Comparison of ENCODE assay signal across 22 cellular contexts in the genomic region with DNA sequence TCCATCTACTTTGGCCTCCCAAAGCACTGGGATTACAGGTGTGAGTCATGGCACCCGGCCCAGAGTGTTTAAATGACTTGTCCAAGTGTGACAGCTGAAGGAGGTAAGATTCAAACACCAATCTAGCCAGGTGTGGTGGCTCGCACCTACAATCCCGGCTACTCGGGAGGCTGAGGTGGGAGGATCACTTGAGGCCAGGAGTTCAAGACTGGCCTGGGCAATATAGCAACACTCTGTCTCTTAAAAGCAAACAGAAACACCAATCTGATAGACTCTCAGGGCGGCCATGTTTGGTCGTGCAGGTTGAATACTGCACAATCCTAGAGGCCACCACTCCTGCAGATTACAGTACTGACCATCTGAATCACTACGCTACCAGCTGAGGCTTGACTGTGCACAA.
A peak's percentile ranks its signal among the peaks of the same experiment; 100 is the strongest.
DNase-seq lines count a peak whose midpoint lies in the region; ATAC-seq, FAIRE-seq and TF ChIP-seq lines count a peak whose summit lies in the region.
"Had no signal": no experiment of that assay in that cellular context is flagged by ENCODE, and none has a peak within 500 bp of the region (broad histone marks: within the 10 kb centered on the region; RNA-seq: fewer than 3 reads in every experiment).

No MANE protein-coding gene starts in this region.

- H2BK15ac ChIP-seq in H1 (ENCODE audit: low read length): peak overlapping the region; percentile 99; the same call in 1 of the 2 replicates

- FAIRE-seq in H1 (lab: Jason Lieb, UNC): no peak
- FAIRE-seq: A549, G401.6, GM12892 had no signal

- no peak overlapping the region for H2BK12ac ChIP-seq in H1 (ENCODE audit: low read depth, low read length)

- no peak overlapping the region for H2AK5ac ChIP-seq in H1 (ENCODE audit: low read depth, low read length)

- TF ChIP-seq CTCF in H1 (IDR thresholded peaks at IDR 0.05; ENCODE audit: control extremely low read depth in 1 of 3, insufficient read depth in 1 of 3, low read depth in 1 of 3, low read length in 3 of 3): no peak

- TF ChIP-seq RAD21 in H1 (IDR thresholded peaks at IDR 0.05 in 1 of 2, conservative IDR thresholded peaks at IDR 0.05 in 1 of 2; ENCODE audit: low read depth in 2 of 2, low read length in 2 of 2): no peak

- intact Hi-C loops in cardiac septum (cut with DNase I) (no loop called here), Right ventricle myocardium inferior (cut with DNase I) (no loop called here)

- peak overlapping the region in 5 of 11 experiments; percentile 13 to 97 (median 97); a peak in 9 of 22 replicates for H3K27ac ChIP-seq in BLaER1 treated with 17β-estradiol and CSF1 and Interleukin-3, amounts not matched to agents 10 nM and 100 nM
- H3K27ac ChIP-seq in H1 (ENCODE audit: low read depth, low read length): no peak overlapping the region
- H3K27ac ChIP-seq: A549, C4-2B had no signal

- no peak overlapping the region for H2BK120ac ChIP-seq in H1 (replicated peaks; ENCODE audit: low read depth, low read length)

- no peak overlapping the region; a peak in 1 of 22 replicates for H3K9ac ChIP-seq in BLaER1 treated with 17β-estradiol and CSF1 and Interleukin-3, amounts not matched to agents 10 nM and 100 nM
- no peak overlapping the region for H3K9ac ChIP-seq in H1 (replicated peaks in 1 of 4; ENCODE audit: extremely low read depth in 1 of 4, low read depth in 3 of 4, low read length in 3 of 4)

- no peak for TF ChIP-seq EP300 in H1 (IDR thresholded peaks at IDR 0.05; ENCODE audit: borderline replicate concordance in 1 of 2, low read depth in 2 of 2, low read length in 2 of 2)

- H2BK20ac ChIP-seq in H1 (ENCODE audit: low read length): no peak overlapping the region; the same call in 1 of the 2 replicates

- no peak overlapping the region for H3K14ac ChIP-seq in H1 (ENCODE audit: insufficient read length)

- no peak overlapping the region for H3K23ac ChIP-seq in H1 (ENCODE audit: insufficient read length)

- H2AFZ ChIP-seq in H1 (ENCODE audit: low read length): no peak overlapping the region

- H3K4me3 ChIP-seq in BLaER1 treated with 17β-estradiol and CSF1 and Interleukin-3, amounts not matched to agents 10 nM and 100 nM: no peak overlapping the region
- no peak overlapping the region for H3K4me3 ChIP-seq in H1 (ENCODE audit: extremely low read depth in 1 of 4, insufficient read depth in 2 of 4, low read depth in 3 of 4, low read length in 4 of 4)
- H3K4me3 ChIP-seq: A549 had no signal

- no peak overlapping the region for H4K5ac ChIP-seq in H1 (ENCODE audit: insufficient read length, low read depth, low read length)

- CTCF ChIA-PET in H1 (lab: Charles Lee; ENCODE audit: partially characterized antibody) (interaction anchor here (0.9 to 1.3 kb wide), 2 partner anchors 13 to 29 kb away, joined by 3 to 5 read pairs; no protein-coding TSS in a partner anchor), HEK293T (lab: Yijun Ruan, JAX) (no interaction called here)

- peaks cover 18 to 90% (median 61%) of the 10 kb centered on the region in 10 experiments for H3K4me1 ChIP-seq in BLaER1 treated with 17β-estradiol and CSF1 and Interleukin-3, amounts not matched to agents 10 nM and 100 nM
- H3K4me1 ChIP-seq in H1 (replicated peaks in 1 of 4; ENCODE audit: control insufficient read depth in 3 of 4, insufficient read depth in 4 of 4, low read length in 3 of 4): peaks cover 0 to 6% (median under 1%) of the 10 kb centered on the region in 4 experiments; a peak in 3 of 7 replicates
- H3K4me1 ChIP-seq: A549, Caco-2 had no signal

- H3K9me3 ChIP-seq in BLaER1 treated with 17β-estradiol and CSF1 and Interleukin-3, amounts not matched to agents 10 nM and 100 nM (replicated peaks in 1 of 11): no peaks in the 10 kb centered on the region
- H3K9me3 ChIP-seq in H1 (ENCODE audit: insufficient read depth in 2 of 2, low read depth in 1 of 2, low read length in 1 of 2): no peaks in the 10 kb centered on the region
- H3K9me3 ChIP-seq: A549, BE2C, Caco-2 had no signal

- H4K20me1 ChIP-seq in BLaER1 treated with 17β-estradiol and CSF1 and Interleukin-3, amounts not matched to agents 10 nM and 100 nM: peaks cover 0 to 28% (median 0%) of the 10 kb centered on the region in 11 experiments; a peak in 3 of 22 replicates
- H4K20me1 ChIP-seq in H1 (replicated peaks in 1 of 2; ENCODE audit: control insufficient read depth in 1 of 2, insufficient read depth in 2 of 2, low read length in 2 of 2): no peaks in the 10 kb centered on the region

- H3K23me2 ChIP-seq in H1 (ENCODE audit: low read depth, low read length): no peaks in the 10 kb centered on the region

- H4K91ac ChIP-seq in H1 (replicated peaks; ENCODE audit: insufficient read length, low read length): no peak overlapping the region

- no peak for ATAC-seq in Right ventricle myocardium inferior
- ATAC-seq: A549; CD8-positive, alpha-beta T cell had no signal

- no peak overlapping the region for H3K4ac ChIP-seq in H1 (replicated peaks; ENCODE audit: insufficient read length, low read depth, low read length)

- H3K27me3 ChIP-seq in BLaER1 treated with 17β-estradiol and CSF1 and Interleukin-3, amounts not matched to agents 10 nM and 100 nM: no peaks in the 10 kb centered on the region
- H3K27me3 ChIP-seq in H1 (replicated peaks in 1 of 4; ENCODE audit: control insufficient read depth in 3 of 4, extremely low read depth in 1 of 4, insufficient read depth in 3 of 4, low read length in 3 of 4): no peaks in the 10 kb centered on the region
- H3K27me3 ChIP-seq: BE2C had no signal

- POLR2A ChIA-PET in H1 (lab: Charles Lee; ENCODE audit: partially characterized antibody) (no interaction called here), HEK293T (lab: Yijun Ruan, JAX) (no interaction called here)

- peaks cover 11 to 40% (median 21%) of the 10 kb centered on the region in 11 experiments; a peak in 19 of 22 replicates for H3K36me3 ChIP-seq in BLaER1 treated with 17β-estradiol and CSF1 and Interleukin-3, amounts not matched to agents 10 nM and 100 nM
- no peaks in the 10 kb centered on the region for H3K36me3 ChIP-seq in H1 (ENCODE audit: control insufficient read depth in 2 of 4, insufficient read depth in 4 of 4, low read length in 3 of 4)
- H3K36me3 ChIP-seq: BE2C had no signal

- peak; percentile 56 for DNase-seq in cardiac septum (ENCODE audit: low spot score)
- no peak for DNase-seq in Right ventricle myocardium inferior (ENCODE audit: missing footprints)
- no peak for DNase-seq in H1 (ENCODE audit: low read depth in 1 of 2, low spot score in 2 of 2)
- DNase-seq in HEK293T (ENCODE audit: extremely low spot score): no peak
- DNase-seq in activated CD4-positive, alpha-beta T cell treated with anti-CD3 and anti-CD28 coated beads for 4 hours: no peak
- DNase-seq: 8988T; ACHN; AML-193; BE2C; Caco-2; CD4-positive, CD25-positive, alpha-beta regulatory T cell; CD8-positive, alpha-beta T cell; DMS153; DND-41; GOT3; H7; HCEC 1CT had no signal

- H3K18ac ChIP-seq in H1 (ENCODE audit: extremely low read depth, low read length): no peak overlapping the region

- no peak overlapping the region for H4K8ac ChIP-seq in H1 (ENCODE audit: extremely low read depth, insufficient read depth, low read length)

- no peak overlapping the region; the same call in 1 of the 2 replicates for H2BK5ac ChIP-seq in H1 (ENCODE audit: low read depth, low read length)

- no peaks in the 10 kb centered on the region for H3K79me2 ChIP-seq in H1 (ENCODE audit: control insufficient read depth in 1 of 2, insufficient read depth in 2 of 2, low read length in 2 of 2)

- no peak for TF ChIP-seq POLR2A in H1 (IDR thresholded peaks at IDR 0.05; ENCODE audit: control extremely low read depth in 1 of 2, low read depth in 2 of 2, low read length in 2 of 2)

- H3K79me1 ChIP-seq in H1 (ENCODE audit: low read depth, low read length): no peaks in the 10 kb centered on the region

- WGBS in H1 (ENCODE audit: extremely low coverage in 1 of 2, insufficient coverage in 1 of 2, insufficient read length in 1 of 2, insufficient replicate concordance in 2 of 2, low coverage in 1 of 2, low lambda C conversion rate in 2 of 2, missing lambda C conversion rate in 1 of 2), 2 experiments: 88% methylated on average over 7 of the region's 7 CpGs; no CpG with 5 or more reads in 1 of the 2 experiments

- H3K56ac ChIP-seq in H1 (replicated peaks; ENCODE audit: insufficient read length, low read depth, low read length): no peak overlapping the region

- H3K4me2 ChIP-seq in BLaER1 treated with 17β-estradiol and CSF1 and Interleukin-3, amounts not matched to agents 10 nM and 100 nM: peak overlapping the region in 7 of 11 experiments; percentile 37 to 94 (median 80); a peak in 12 of 22 replicates
- no peak overlapping the region for H3K4me2 ChIP-seq in H1 (ENCODE audit: insufficient read depth in 1 of 2, low read depth in 2 of 2, low read length in 2 of 2)
- H3K4me2 ChIP-seq: A549 had no signal

TF ChIP-seq in H1, 55 proteins besides CTCF, POLR2A, EP300 and RAD21 (continues in another document):
- TF ChIP-seq CREB1 (IDR thresholded peaks at IDR 0.05) (no peak), EGR1 (IDR thresholded peaks at IDR 0.05; ENCODE audit: borderline replicate concordance, low read depth, low read length) (no peak), SP2 (IDR thresholded peaks at IDR 0.05; ENCODE audit: low read length) (no peak), CEBPB (IDR thresholded peaks at IDR 0.05; ENCODE audit: low read depth, low read length) (no peak), SIN3A (conservative IDR thresholded peaks at IDR 0.05 in 1 of 2, IDR thresholded peaks at IDR 0.05 in 1 of 2; ENCODE audit: low read depth in 1 of 2, low read length in 2 of 2) (no peak), SP4 (IDR thresholded peaks at IDR 0.05; ENCODE audit: low read length) (no peak), RXRA (IDR thresholded peaks at IDR 0.05; ENCODE audit: insufficient read depth, low read depth, low read length) (no peak), CHD1 (IDR thresholded peaks at IDR 0.05; ENCODE audit: low read depth, low read length) (no peak), RNF2 (IDR thresholded peaks at IDR 0.05; ENCODE audit: borderline replicate concordance, low read depth, low read length, missing control alignments, poor library complexity, severe bottlenecking) (no peak)

TF ChIP-seq in HEK293T, 16 proteins besides CTCF, POLR2A, EP300 and RAD21:
- TF ChIP-seq SUZ12 (IDR thresholded peaks at IDR 0.05): no peak
- no peak for TF ChIP-seq ZNF384 (IDR thresholded peaks at IDR 0.05)

Comparison
In these comparisons a context has a peak if more than half of its experiments do, and no peak if none do; other contexts are left out.
1. H3K4me2 ChIP-seq: peak in BLaER1 treated with 17β-estradiol and CSF1 and Interleukin-3, amounts not matched to agents 10 nM and 100 nM (7 of 11); none in H1 (0 of 2).